ENCODE assay signal across 7 cellular contexts in genomic region chr6:24524801-24525200, GRCh38. TPM values are rescaled to one million over a fixed set of nuclear protein-coding genes. Genes with fewer than 3 reads are reported as not detected.
DNase-seq lines count a peak whose midpoint lies in the region; FAIRE-seq and TF ChIP-seq lines count a peak whose summit lies in the region.

No MANE protein-coding gene starts in this region.

- DNase-seq in Daoy (ENCODE audit: low read depth) (peak; percentile 51), HK-2 (ENCODE audit: unreplicated experiment) (peak; percentile 27), fibroblast of the aortic adventitia (ENCODE audit: low read depth) (peak; percentile 51), urothelium cell line (ENCODE audit: low spot score) (peak; percentile 32), prostate gland (ENCODE audit: low spot score) (no peak)
- DNase-seq in stimulated activated CD4-positive, alpha-beta T cell treated with anti-CD3 and anti-CD28 coated beads, Interleukin-2, amount 100 ng/mL, for 48 hours, result no peak

- no peak overlapping the region for H3K27ac ChIP-seq in OCI-LY3 (ENCODE audit: low read length)
- no peak overlapping the region for H3K27ac ChIP-seq in prostate gland

- no peaks in the 10 kb centered on the region for H3K36me3 ChIP-seq in OCI-LY3 (replicated peaks; ENCODE audit: low read depth, low read length)
- no peaks in the 10 kb centered on the region for H3K36me3 ChIP-seq in prostate gland

- no peak for TF ChIP-seq POLR2A in prostate gland (IDR thresholded peaks at IDR 0.05)

- H3K4me1 ChIP-seq in OCI-LY3 (ENCODE audit: low read length) (peaks cover 19% of the 10 kb centered on the region), prostate gland (replicated peaks) (no peaks in the 10 kb centered on the region)

- no peaks in the 10 kb centered on the region for H3K79me2 ChIP-seq in OCI-LY3 (ENCODE audit: low read length)

- H2AFZ ChIP-seq in OCI-LY3 (ENCODE audit: low read depth, low read length), result no peak overlapping the region

- no peak overlapping the region for H3K4me2 ChIP-seq in OCI-LY3 (ENCODE audit: low read length)

- no peak for FAIRE-seq in urothelium cell line (lab: Jason Lieb, UNC)

- TF ChIP-seq CTCF in OCI-LY3 (IDR thresholded peaks at IDR 0.05; ENCODE audit: low read depth, low read length), result peak; percentile 63
- peak; percentile 46 for TF ChIP-seq CTCF in fibroblast of the aortic adventitia (IDR thresholded peaks at IDR 0.05; ENCODE audit: insufficient read depth, low read length)
- TF ChIP-seq CTCF in prostate gland (IDR thresholded peaks at IDR 0.05), result peak in 1 of 4 experiments; percentile 22

- WGBS in prostate gland, result 56% methylated on average over 5 of the region's 5 CpGs

- H3K9me3 ChIP-seq in OCI-LY3 (ENCODE audit: insufficient read depth, low read length) (no peaks in the 10 kb centered on the region), prostate gland (no peaks in the 10 kb centered on the region)

- H4K20me1 ChIP-seq in OCI-LY3 (ENCODE audit: insufficient read depth, low read length), result no peaks in the 10 kb centered on the region

- H3K9ac ChIP-seq in OCI-LY3 (ENCODE audit: low read length), result no peak overlapping the region

- H3K27me3 ChIP-seq in OCI-LY3 (ENCODE audit: low read depth, low read length) (no peaks in the 10 kb centered on the region), prostate gland (replicated peaks; ENCODE audit: insufficient read depth) (no peaks in the 10 kb centered on the region)

- no peak overlapping the region for H3K4me3 ChIP-seq in OCI-LY3 (ENCODE audit: low read length)
- no peak overlapping the region for H3K4me3 ChIP-seq in fibroblast of the aortic adventitia (ENCODE audit: low read depth, low read length)
- H3K4me3 ChIP-seq in prostate gland, result no peak overlapping the region

- intact Hi-C loops in prostate gland (cut with DNase I), result no loop called here

RNA-seq across cellular contexts. Expression of gene ALDH5A1, which starts 30.0 kb away (rescaled TPM):
- total RNA-seq in Daoy (2014; rRNA removed; shearing (Covaris generic)), result 2.1 and 3.4 TPM in 2 replicates
- total RNA-seq in fibroblast of the aortic adventitia (ENCODE audit: low replicate concordance) (0.54 and 1.6 TPM in 2 replicates), prostate gland (10 to 100 TPM; 11.1 to 22.6 TPM)

RNA-seq across cellular contexts. Expression of gene GPLD1, which starts 35.4 kb away (rescaled TPM):
- total RNA-seq in Daoy (2014; rRNA removed; shearing (Covaris generic)), result 0.33 and 2.5 TPM in 2 replicates
- total RNA-seq in fibroblast of the aortic adventitia (ENCODE audit: low replicate concordance), result 0.27 and 0.41 TPM in 2 replicates
- 10 to 100 TPM in 1 of 2 donors, 1 to 10 TPM in 1; 3.1 to 13.0 TPM for total RNA-seq in prostate gland

Comparison
In these comparisons a context has a peak if more than half of its experiments do, and no peak if none do; other contexts are left out.
1. DNase-seq: peak in Daoy (single experiment), HK-2 (single experiment), fibroblast of the aortic adventitia (single experiment) and urothelium cell line (single experiment); none in prostate gland (single experiment) and stimulated activated CD4-positive, alpha-beta T cell treated with anti-CD3 and anti-CD28 coated beads, Interleukin-2, amount 100 ng/mL, for 48 hours (0 of 2).